18 cellular contexts compared by ENCODE assay signal in genomic region chr7:22793593-22794462, GRCh38. TPM values are rescaled to one million over a fixed set of nuclear protein-coding genes. Genes with fewer than 3 reads are reported as not detected.
DNase-seq lines count a peak whose midpoint lies in the region; ATAC-seq, FAIRE-seq and TF ChIP-seq lines count a peak whose summit lies in the region.
"Had no signal": no experiment of that assay in that cellular context is flagged by ENCODE, and none has a peak within 500 bp of the region (broad histone marks: within the 10 kb centered on the region; RNA-seq: fewer than 3 reads in every experiment).

No MANE protein-coding gene starts in this region.

- TF ChIP-seq CTCF in A549 (IDR thresholded peaks at IDR 0.05) = no peak
- no peak for TF ChIP-seq CTCF in astrocyte (IDR thresholded peaks at IDR 0.05; ENCODE audit: insufficient read depth, low read depth, low read length)
- no peak for TF ChIP-seq CTCF in osteoblast (IDR thresholded peaks at IDR 0.05; ENCODE audit: extremely low read depth, low read depth, low read length)

- no peaks in the 10 kb centered on the region for H3K27me3 Mint-ChIP-seq in astrocyte (ENCODE audit: low read depth, unreplicated experiment)

- H3K4me2 ChIP-seq in A549 (no peak overlapping the region), GM23248 (ENCODE audit: unreplicated experiment) (no peak overlapping the region), astrocyte (ENCODE audit: low read length) (no peak overlapping the region), osteoblast (ENCODE audit: insufficient read depth, low read length) (no peak overlapping the region)

- H3K36me3 ChIP-seq in GM23248 (ENCODE audit: low read depth) (no peaks in the 10 kb centered on the region), astrocyte (ENCODE audit: insufficient read depth, low read length) (no peaks in the 10 kb centered on the region), osteoblast (ENCODE audit: insufficient read depth, low read length) (no peaks in the 10 kb centered on the region)
- H3K36me3 ChIP-seq: BE2C had no signal

- in situ Hi-C loops in GM23248 (cut with MboI) = no loop called here

- peak overlapping the region in 1 of 2 experiments; percentile 3; a peak in 1 of 6 replicates for H3K27ac ChIP-seq in A549
- no peak overlapping the region for H3K27ac ChIP-seq in GM23248
- H3K27ac ChIP-seq in astrocyte (ENCODE audit: low read depth, low read length) = no peak overlapping the region
- H3K27ac ChIP-seq in osteoblast (ENCODE audit: low read depth, low read length) = no peak overlapping the region
- H3K27ac ChIP-seq: C4-2B had no signal

- ATAC-seq in A549 = no peak
- ATAC-seq in HG02970 (IDR thresholded peaks at IDR 0.05; ENCODE audit: low FRiP score, unreplicated experiment) = no peak
- ATAC-seq: CD8-positive, alpha-beta T cell had no signal

- no peak for TF ChIP-seq POLR2A in A549 (IDR thresholded peaks at IDR 0.05; ENCODE audit: low read length)

- CTCF ChIA-PET in A549 (lab: Yijun Ruan, JAX) = interaction anchor here (0.9 to 1.5 kb wide), 6 partner anchors 9 to 67 kb away, joined by 3 to 5 read pairs (median 4); partner anchors contain the start of gene IL6

- H2AFZ ChIP-seq in GM23248 (no peak overlapping the region), astrocyte (ENCODE audit: low read depth, low read length) (peak overlapping the region; percentile 38), osteoblast (ENCODE audit: low read length) (peak overlapping the region; percentile 11)

- H3K9ac ChIP-seq in GM23248 (no peak overlapping the region), astrocyte (ENCODE audit: low read length) (no peak overlapping the region)

- no peaks in the 10 kb centered on the region for H3K27me3 ChIP-seq in GM23248 (replicated peaks; ENCODE audit: insufficient read depth)
- no peaks in the 10 kb centered on the region for H3K27me3 ChIP-seq in astrocyte (ENCODE audit: insufficient read depth, low read length)
- H3K27me3 ChIP-seq in osteoblast (ENCODE audit: insufficient read depth, low read length) = no peaks in the 10 kb centered on the region

- no peaks in the 10 kb centered on the region for H3K9me3 ChIP-seq in A549
- no peaks in the 10 kb centered on the region for H3K9me3 ChIP-seq in GM23248 (ENCODE audit: low read depth)
- no peaks in the 10 kb centered on the region for H3K9me3 ChIP-seq in astrocyte (ENCODE audit: insufficient read depth, low read depth, low read length)
- H3K9me3 ChIP-seq in osteoblast (ENCODE audit: low read depth, low read length) = no peaks in the 10 kb centered on the region
- H3K9me3 ChIP-seq: BE2C had no signal

- no peaks in the 10 kb centered on the region for H3K9me2 ChIP-seq in GM23248 (ENCODE audit: insufficient read depth)

- POLR2A ChIA-PET in A549 (lab: Yijun Ruan, JAX) = no interaction called here

- no peak overlapping the region for H3K4me3 Mint-ChIP-seq in astrocyte (ENCODE audit: unreplicated experiment)
- H3K4me3 Mint-ChIP-seq: CD8-positive, alpha-beta T cell had no signal

- no peak for DNase-seq in A549 (ENCODE audit: low read depth in 1 of 2, low spot score in 1 of 2)
- DNase-seq in GM23248 = peak; percentile 11
- peak; percentile 14 for DNase-seq in astrocyte (ENCODE audit: low read depth)
- DNase-seq in osteoblast (ENCODE audit: insufficient read length, low spot score, missing footprints) = no peak
- no peak for DNase-seq in HPDE6-E6E7 (ENCODE audit: extremely low spot score)
- no peak for DNase-seq in DMS 273 (lab: John Stamatoyannopoulos, UW; ENCODE audit: unreplicated experiment)
- DNase-seq: BE2C; CD8-positive, alpha-beta T cell; COR-L47; DND-41; GF-D8; H7; KBM-7 had no signal

- FAIRE-seq in A549 (lab: Jason Lieb, UNC) = no peak
- no peak for FAIRE-seq in astrocyte (lab: Jason Lieb, UNC)
- FAIRE-seq: A204.1, D721Med, GM19239 had no signal

- WGBS in A549 (ENCODE audit: missing lambda C conversion rate) = 94% methylated on average over 5 of the region's 5 CpGs
- 85 to 93% methylated on average over 5 of the region's 5 CpGs for WGBS in GM23248 (ENCODE audit: low coverage in 1 of 2, low lambda C conversion rate in 2 of 2, missing lambda C conversion rate in 2 of 2), 2 experiments

- peaks cover 9% of the 10 kb centered on the region for H3F3A ChIP-seq in GM23248 (ENCODE audit: insufficient read depth)

- H3K27ac Mint-ChIP-seq in astrocyte (ENCODE audit: unreplicated experiment) = no peak overlapping the region
- H3K27ac Mint-ChIP-seq: CD8-positive, alpha-beta T cell had no signal

- no peaks in the 10 kb centered on the region for H3K36me3 Mint-ChIP-seq in astrocyte (ENCODE audit: low read depth, unreplicated experiment)
- H3K36me3 Mint-ChIP-seq: CD8-positive, alpha-beta T cell had no signal

- H3K4me3 ChIP-seq in A549 (no peak overlapping the region), GM23248 (no peak overlapping the region), astrocyte (ENCODE audit: insufficient read depth, low read depth, low read length) (no peak overlapping the region), osteoblast (ENCODE audit: insufficient read depth, low read length) (no peak overlapping the region)

- peaks cover 5% of the 10 kb centered on the region for H3K9me3 Mint-ChIP-seq in astrocyte (ENCODE audit: unreplicated experiment)
- H3K9me3 Mint-ChIP-seq: CD8-positive, alpha-beta T cell had no signal

- H3K4me1 Mint-ChIP-seq in astrocyte (ENCODE audit: low read depth, unreplicated experiment) = peaks cover 12% of the 10 kb centered on the region

- no peak for TF ChIP-seq EP300 in A549 (IDR thresholded peaks at IDR 0.05)

- TF ChIP-seq RAD21 in A549 (conservative IDR thresholded peaks at IDR 0.05 in 1 of 2, IDR thresholded peaks at IDR 0.05 in 1 of 2) = no peak

- H3K4me1 ChIP-seq in A549 = peaks cover 12% of the 10 kb centered on the region
- peaks cover 10% of the 10 kb centered on the region for H3K4me1 ChIP-seq in GM23248 (ENCODE audit: insufficient read depth)
- peaks cover 6% of the 10 kb centered on the region for H3K4me1 ChIP-seq in astrocyte (ENCODE audit: insufficient read depth, low read length)
- H3K4me1 ChIP-seq in osteoblast (ENCODE audit: insufficient read depth, low read length) = peaks cover 14% of the 10 kb centered on the region
- H3K4me1 ChIP-seq: BE2C had no signal

- H3K79me2 ChIP-seq in GM23248 (ENCODE audit: insufficient read depth) = no peaks in the 10 kb centered on the region
- no peaks in the 10 kb centered on the region for H3K79me2 ChIP-seq in astrocyte (ENCODE audit: insufficient read depth, low read length)
- H3K79me2 ChIP-seq in osteoblast (ENCODE audit: insufficient read depth, low read length) = no peaks in the 10 kb centered on the region

- no peaks in the 10 kb centered on the region for H4K20me1 ChIP-seq in GM23248 (ENCODE audit: insufficient read depth)
- no peaks in the 10 kb centered on the region for H4K20me1 ChIP-seq in astrocyte (ENCODE audit: insufficient read depth, low read length)
- no peaks in the 10 kb centered on the region for H4K20me1 ChIP-seq in osteoblast (ENCODE audit: insufficient read depth, low read length)

TF ChIP-seq in A549, 52 proteins besides CTCF, POLR2A, EP300 and RAD21:
- TF ChIP-seq RNF2 (IDR thresholded peaks at IDR 0.05; ENCODE audit: borderline replicate concordance, low read depth) = no peak
- no peak for TF ChIP-seq RCOR1 (IDR thresholded peaks at IDR 0.05; ENCODE audit: low read depth, low read length)
- TF ChIP-seq ZSCAN20 (CRISPR knock-in tag; IDR thresholded peaks at IDR 0.05) = no peak
- peak; percentile 75 for TF ChIP-seq MAFK (IDR thresholded peaks at IDR 0.05; ENCODE audit: partially characterized antibody)

RNA-seq across cellular contexts. Expression of gene TOMM7, which starts 28.8 kb away (rescaled TPM):
- 575 and 685 TPM in 2 replicates for polyA plus RNA-seq in A549 (2011; rRNA removed)
- polyA plus RNA-seq in A549 (2012; cell fraction: cytosol; rRNA removed) = 270 and 335 TPM in 2 replicates
- 54.9 and 94.0 TPM in 2 replicates for polyA plus RNA-seq in A549 (2012; cell fraction: nucleus; rRNA removed)
- 477 to 546 TPM (median 526 TPM) in 3 replicates for polyA plus RNA-seq in A549 (2017; fragmentation: RNase III; extraction: RNeasy Plus Mini Kit Qiagen cat#74134 plus additional on column Dnase treatment)
- 134 and 180 TPM in 2 replicates for polyA minus RNA-seq in A549 (2011; rRNA and poly(A)+ RNA removed)
- 84.1 and 132 TPM in 2 replicates for total RNA-seq in GM23248 (2014; rRNA removed; shearing (Covaris generic))
- 376 and 408 TPM in 2 replicates for polyA plus RNA-seq in GM23248 (2016; fragmentation: Nextera tagmentation; extraction: Ambion mirVana)
- total RNA-seq in astrocyte = 217 and 229 TPM in 2 replicates
- total RNA-seq in osteoblast = 144 and 197 TPM in 2 replicates

Comparison
In these comparisons a context has a peak if more than half of its experiments do, and no peak if none do; other contexts are left out.
1. DNase-seq: peak in GM23248 (single experiment) and astrocyte (single experiment); none in A549 (0 of 2), osteoblast (single experiment), HPDE6-E6E7 (single experiment) and DMS 273 (single experiment).